ENCODE assay signal across 11 cellular contexts in genomic region chr10:130463104-130463875, GRCh38.
"Had no signal": no experiment of that assay in that cellular context is flagged by ENCODE, and none has a peak within 500 bp of the region (broad histone marks: within the 10 kb centered on the region; RNA-seq: fewer than 3 reads in every experiment).

No MANE protein-coding gene starts in this region.

- H3K4me3 ChIP-seq: gastroesophageal sphincter, skin epidermis, transverse colon had no signal

- ATAC-seq: gastroesophageal sphincter, T-cell had no signal

- H3K4me1 ChIP-seq: gastroesophageal sphincter, transverse colon had no signal

- H3K27ac ChIP-seq: gastroesophageal sphincter, skin epidermis, transverse colon had no signal

- DNase-seq: activated CD4-positive, alpha-beta T cell treated with anti-CD3 and anti-CD28 coated beads for 48 hours; activated naive CD4-positive, alpha-beta T cell treated with anti-CD3 and anti-CD28 coated beads for 36 hours; central memory CD4-positive, alpha-beta T cell; cortex of kidney; effector memory CD4-positive, alpha-beta T cell; kidney; retina; T-cell; transverse colon had no signal

- H3K9me3 ChIP-seq: transverse colon had no signal

- H3K36me3 ChIP-seq: gastroesophageal sphincter, transverse colon had no signal

- H3K27me3 ChIP-seq: gastroesophageal sphincter, transverse colon had no signal
